Comparison of ENCODE assay signal across 18 cellular contexts in the genomic region with DNA sequence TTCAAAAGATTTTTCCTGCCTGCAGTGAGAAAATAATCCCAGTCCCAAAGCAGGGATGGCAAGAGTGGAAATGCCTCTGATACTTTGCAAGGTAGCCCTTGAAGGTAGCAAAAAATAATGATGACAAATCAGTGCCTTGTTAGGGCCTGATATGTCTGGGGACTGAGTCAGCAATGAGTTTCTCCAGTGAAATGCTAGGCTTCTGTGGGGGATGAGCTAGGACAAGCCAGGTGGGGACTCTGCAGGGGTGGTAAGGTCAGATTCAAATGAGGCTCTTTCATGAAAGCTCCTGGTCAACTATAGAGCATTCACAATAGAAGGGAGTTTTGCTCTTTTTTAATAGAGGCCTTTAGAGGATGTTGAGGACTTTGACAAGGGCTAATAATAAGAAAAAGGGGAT.
DNase-seq lines count a peak whose midpoint lies in the region; ATAC-seq and TF ChIP-seq lines count a peak whose summit lies in the region.
"Had no signal": no experiment of that assay in that cellular context is flagged by ENCODE, and none has a peak within 500 bp of the region (broad histone marks: within the 10 kb centered on the region; RNA-seq: fewer than 3 reads in every experiment).

No MANE protein-coding gene starts in this region.

- no peaks in the 10 kb centered on the region for H4K20me1 ChIP-seq in GM23338 (replicated peaks; ENCODE audit: insufficient read depth)

- no peaks in the 10 kb centered on the region for H3K27me3 ChIP-seq in GM23338 (ENCODE audit: insufficient read depth)
- no peaks in the 10 kb centered on the region for H3K27me3 ChIP-seq in Panc1 (ENCODE audit: control insufficient read depth, insufficient read depth, low read length)
- no peaks in the 10 kb centered on the region for H3K27me3 ChIP-seq in left ventricle myocardium inferior (ENCODE audit: low read depth)
- H3K27me3 ChIP-seq: gastrocnemius medialis had no signal

- intact Hi-C loops in Panc1 (cut with micrococcal nuclease; ENCODE audit: unreplicated experiment), result no loop called here
- intact Hi-C loops in left ventricle myocardium inferior (cut with micrococcal nuclease), result loop anchor here (10.0 kb wide), 1 partner anchor 120 kb away; no protein-coding TSS in a partner anchor

- no peak for TF ChIP-seq CTCF in GM23338 (conservative IDR thresholded peaks at IDR 0.05; ENCODE audit: low read depth in 2 of 2)
- no peak for TF ChIP-seq CTCF in Panc1 (IDR thresholded peaks at IDR 0.05)
- TF ChIP-seq CTCF in nephron progenitor cell (IDR thresholded peaks at IDR 0.05), result no peak
- TF ChIP-seq CTCF in left ventricle myocardium inferior (IDR thresholded peaks at IDR 0.05; ENCODE audit: borderline replicate concordance), result no peak

- no peaks in the 10 kb centered on the region; the same call in 1 of the 2 replicates for H3K36me3 ChIP-seq in GM23338 (ENCODE audit: insufficient read depth)
- H3K36me3 ChIP-seq in Panc1 (ENCODE audit: control insufficient read depth, insufficient read depth, low read length), result no peaks in the 10 kb centered on the region
- H3K36me3 ChIP-seq in left ventricle myocardium inferior, result no peaks in the 10 kb centered on the region
- H3K36me3 ChIP-seq: gastrocnemius medialis, WERI-Rb-1 had no signal

- POLR2A ChIA-PET in Panc1 (lab: Charles Lee), result interaction anchor here (0.7 kb wide), 1 partner anchor 144 kb away, joined by 3 read pairs; no protein-coding TSS in a partner anchor

- ATAC-seq in GM23338, result peak; percentile 88
- ATAC-seq in Panc1, result peak; percentile 46; the same call in 1 of the 2 replicates
- ATAC-seq: gastrocnemius medialis had no signal

- DNase-seq in A172 (ENCODE audit: low spot score) (peak; percentile 40), GM23338 (ENCODE audit: low spot score) (peak; percentile 20), Panc1 (ENCODE audit: low read depth, low spot score) (no peak), glomerular visceral epithelial cell (ENCODE audit: extremely low spot score) (peak; percentile 44), nephron progenitor cell (no peak), left ventricle myocardium inferior (no peak), middle frontal gyrus (ENCODE audit: extremely low spot score, low spot score) (no peak), DMS53 treated with DMSO at 0.1 percent for 48 hours (lab: John Stamatoyannopoulos, UW; ENCODE audit: unreplicated experiment) (no peak)
- DNase-seq: activated naive CD4-positive, alpha-beta T cell; DMS153; endodermal cell; gastrocnemius medialis; Karpas-422; NCI-H1417 treated with DMSO at 0.1 percent for 48 hours; stimulated activated naive CD4-positive, alpha-beta T cell had no signal

- H3F3A ChIP-seq in GM23338 (replicated peaks; ENCODE audit: low read depth), result no peaks in the 10 kb centered on the region

- in situ Hi-C loops in Panc1 (cut with HindIII; ENCODE audit: low pct_unique_long_range_greater_than_20kb, low sequenced_read_pairs), result no loop called here

- peaks cover 21% of the 10 kb centered on the region for H3K4me1 ChIP-seq in GM23338 (ENCODE audit: insufficient read depth)
- peaks cover 33% of the 10 kb centered on the region for H3K4me1 ChIP-seq in Panc1 (ENCODE audit: control insufficient read depth, insufficient read depth, low read length)
- peaks cover 35% of the 10 kb centered on the region for H3K4me1 ChIP-seq in left ventricle myocardium inferior

- H2AFZ ChIP-seq in GM23338, result no peak overlapping the region

- BruUV-seq in Panc1 (replicated peaks; lab: Mats Ljungman, UMichigan), result no TSS peak

- H3K4me1 Mint-ChIP-seq in GM23338 (peaks cover 31% of the 10 kb centered on the region), nephron progenitor cell (peaks cover 18% of the 10 kb centered on the region)

- H3K27ac ChIP-seq in GM23338 (ENCODE audit: low read depth) (peak overlapping the region; percentile 30; the same call in 1 of the 2 replicates), Panc1 (ENCODE audit: low read length) (peak overlapping the region; percentile 92), left ventricle myocardium inferior (replicated peaks) (no peak overlapping the region)
- H3K27ac ChIP-seq: gastrocnemius medialis had no signal

- no peak overlapping the region for H3K4me3 Mint-ChIP-seq in GM23338
- no peak overlapping the region for H3K4me3 Mint-ChIP-seq in nephron progenitor cell
- H3K4me3 Mint-ChIP-seq: B cell, endodermal cell, type B pancreatic cell had no signal

- no peak overlapping the region for H3K4me3 ChIP-seq in GM23338
- no peak overlapping the region for H3K4me3 ChIP-seq in Panc1 (ENCODE audit: low read depth in 2 of 2, low read length in 2 of 2)
- H3K4me3 ChIP-seq in left ventricle myocardium inferior, result no peak overlapping the region
- H3K4me3 ChIP-seq: gastrocnemius medialis had no signal

- H3K4me2 ChIP-seq in GM23338, result peak overlapping the region; percentile 43; the same call in 1 of the 2 replicates

- H3K36me3 Mint-ChIP-seq in GM23338 (ENCODE audit: low read depth) (peaks cover 29% of the 10 kb centered on the region; the same call in 2 of the 3 replicates), nephron progenitor cell (ENCODE audit: low read depth) (no peaks in the 10 kb centered on the region)
- H3K36me3 Mint-ChIP-seq: type B pancreatic cell had no signal

- H3K9me2 ChIP-seq in GM23338 (ENCODE audit: insufficient read depth), result peaks cover 5% of the 10 kb centered on the region; the same call in 1 of the 2 replicates

- H3K9me3 Mint-ChIP-seq in GM23338 (peaks cover 32% of the 10 kb centered on the region), nephron progenitor cell (peaks cover 32% of the 10 kb centered on the region)

- H3K9me3 ChIP-seq in Panc1 (ENCODE audit: control insufficient read depth, insufficient read depth, low read depth, low read length), result no peaks in the 10 kb centered on the region; the same call in 1 of the 2 replicates
- H3K9me3 ChIP-seq in left ventricle myocardium inferior (replicated peaks), result peaks cover 8% of the 10 kb centered on the region
- H3K9me3 ChIP-seq: gastrocnemius medialis had no signal

- H3K27me3 Mint-ChIP-seq in GM23338 (ENCODE audit: insufficient read depth, low read depth, poor library complexity) (no peaks in the 10 kb centered on the region), nephron progenitor cell (ENCODE audit: low read depth, poor library complexity) (peaks cover 3% of the 10 kb centered on the region)
- H3K27me3 Mint-ChIP-seq: B cell, type B pancreatic cell had no signal

- CTCF ChIA-PET in Panc1 (lab: Charles Lee), result no interaction called here

- peak overlapping the region; percentile 93 for H3K27ac Mint-ChIP-seq in GM23338
- no peak overlapping the region for H3K27ac Mint-ChIP-seq in nephron progenitor cell
- H3K27ac Mint-ChIP-seq: B cell, endodermal cell, type B pancreatic cell had no signal

- no peaks in the 10 kb centered on the region for H3K79me2 ChIP-seq in GM23338 (replicated peaks; ENCODE audit: insufficient read depth)

TF ChIP-seq in GM23338, 12 proteins besides CTCF, POLR2A, EP300 and RAD21 (continues in another document):
- no peak for TF ChIP-seq STAT1 (IDR thresholded peaks at IDR 0.05; ENCODE audit: unreplicated experiment)
- TF ChIP-seq CREB1 (CRISPR knock-in tag; IDR thresholded peaks at IDR 0.05; ENCODE audit: low read depth), result no peak
- TF ChIP-seq, protein P1, sequence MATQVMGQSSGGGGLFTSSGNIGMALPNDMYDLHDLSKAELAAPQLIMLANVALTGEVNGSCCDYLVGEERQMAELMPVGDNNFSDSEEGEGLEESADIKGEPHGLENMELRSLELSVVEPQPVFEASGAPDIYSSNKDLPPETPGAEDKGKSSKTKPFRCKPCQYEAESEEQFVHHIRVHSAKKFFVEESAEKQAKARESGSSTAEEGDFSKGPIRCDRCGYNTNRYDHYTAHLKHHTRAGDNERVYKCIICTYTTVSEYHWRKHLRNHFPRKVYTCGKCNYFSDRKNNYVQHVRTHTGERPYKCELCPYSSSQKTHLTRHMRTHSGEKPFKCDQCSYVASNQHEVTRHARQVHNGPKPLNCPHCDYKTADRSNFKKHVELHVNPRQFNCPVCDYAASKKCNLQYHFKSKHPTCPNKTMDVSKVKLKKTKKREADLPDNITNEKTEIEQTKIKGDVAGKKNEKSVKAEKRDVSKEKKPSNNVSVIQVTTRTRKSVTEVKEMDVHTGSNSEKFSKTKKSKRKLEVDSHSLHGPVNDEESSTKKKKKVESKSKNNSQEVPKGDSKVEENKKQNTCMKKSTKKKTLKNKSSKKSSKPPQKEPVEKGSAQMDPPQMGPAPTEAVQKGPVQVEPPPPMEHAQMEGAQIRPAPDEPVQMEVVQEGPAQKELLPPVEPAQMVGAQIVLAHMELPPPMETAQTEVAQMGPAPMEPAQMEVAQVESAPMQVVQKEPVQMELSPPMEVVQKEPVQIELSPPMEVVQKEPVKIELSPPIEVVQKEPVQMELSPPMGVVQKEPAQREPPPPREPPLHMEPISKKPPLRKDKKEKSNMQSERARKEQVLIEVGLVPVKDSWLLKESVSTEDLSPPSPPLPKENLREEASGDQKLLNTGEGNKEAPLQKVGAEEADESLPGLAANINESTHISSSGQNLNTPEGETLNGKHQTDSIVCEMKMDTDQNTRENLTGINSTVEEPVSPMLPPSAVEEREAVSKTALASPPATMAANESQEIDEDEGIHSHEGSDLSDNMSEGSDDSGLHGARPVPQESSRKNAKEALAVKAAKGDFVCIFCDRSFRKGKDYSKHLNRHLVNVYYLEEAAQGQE (IDR thresholded peaks at IDR 0.05; ENCODE audit: unreplicated experiment), result no peak

Comparison
In these comparisons a context has a peak if more than half of its experiments do, and no peak if none do; other contexts are left out.
1. DNase-seq: peak in A172 (single experiment), GM23338 (single experiment) and glomerular visceral epithelial cell (single experiment); none in Panc1 (single experiment), nephron progenitor cell (single experiment), left ventricle myocardium inferior (single experiment), middle frontal gyrus (single experiment) and DMS53 treated with DMSO at 0.1 percent for 48 hours (single experiment).